ENCODE assay signal across 6 cellular contexts in the genomic region with DNA sequence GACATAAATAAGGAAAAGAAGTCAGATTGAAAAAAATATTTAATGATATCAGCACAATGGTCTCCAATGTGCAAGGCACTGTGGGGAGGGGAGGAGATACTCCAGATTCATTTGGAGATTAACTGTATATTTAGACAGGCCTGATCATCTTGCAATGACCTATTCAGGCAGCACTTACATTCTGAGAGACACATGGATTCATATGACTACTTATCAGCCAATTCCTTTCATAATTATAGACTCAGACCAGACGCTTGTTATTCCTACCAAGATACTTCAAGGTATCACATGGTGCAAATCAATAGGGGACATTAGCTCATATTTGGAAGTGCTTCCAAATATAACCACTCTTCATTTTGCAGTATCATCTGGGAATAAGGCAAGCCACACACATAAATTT.
"Had no signal": no experiment of that assay in that cellular context is flagged by ENCODE, and none has a peak within 500 bp of the region (broad histone marks: within the 10 kb centered on the region; RNA-seq: fewer than 3 reads in every experiment).

No MANE protein-coding gene starts in this region.

- H3K4me2 ChIP-seq: GM23338 had no signal

- H2AFZ ChIP-seq: GM23338 had no signal

- H3K36me3 ChIP-seq: HAP-1 had no signal

- H3K4me3 ChIP-seq: GM23338, HAP-1 had no signal

- ATAC-seq: GM23338, HCT116 had no signal

- DNase-seq: H7, HFFc6, IMR-90 had no signal

- H3K9me3 ChIP-seq: HAP-1 had no signal

- H3K4me1 ChIP-seq: HAP-1 had no signal
